In the genomic region with DNA sequence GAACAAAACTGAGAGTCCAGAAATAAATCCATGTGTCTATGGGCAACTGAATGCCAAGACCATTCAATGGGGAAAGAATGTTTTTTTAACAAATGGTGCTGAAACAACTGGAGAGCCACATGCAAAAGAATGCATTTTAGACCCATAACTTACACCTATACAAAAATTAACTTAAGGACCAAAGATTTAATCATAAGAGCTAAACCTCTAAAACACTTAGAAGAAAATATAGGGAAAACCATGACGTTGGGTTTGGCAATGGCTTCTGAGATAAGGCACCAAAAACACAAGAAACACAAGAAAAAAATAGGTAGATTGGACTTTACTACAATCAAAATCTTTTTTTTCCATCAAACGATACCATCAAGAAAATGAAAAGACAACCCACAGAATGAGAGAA, we compare ENCODE assay signal across 34 cellular contexts. TPM values are rescaled to one million over a fixed set of nuclear protein-coding genes. Genes with fewer than 3 reads are reported as not detected.
A peak's percentile ranks its signal among the peaks of the same experiment; 100 is the strongest.
DNase-seq lines count a peak whose midpoint lies in the region; ATAC-seq, FAIRE-seq and TF ChIP-seq lines count a peak whose summit lies in the region.
"Had no signal": no experiment of that assay in that cellular context is flagged by ENCODE, and none has a peak within 500 bp of the region (broad histone marks: within the 10 kb centered on the region; RNA-seq: fewer than 3 reads in every experiment).

No MANE protein-coding gene starts in this region.

- H2AFZ ChIP-seq in IMR-90 (replicated peaks; ENCODE audit: low read length, poor library complexity), result no peak overlapping the region
- no peak overlapping the region for H2AFZ ChIP-seq in K562 (ENCODE audit: low read depth, low read length)
- H2AFZ ChIP-seq in mesenchymal stem cell (ENCODE audit: low read depth, low read length), result no peak overlapping the region

- TF ChIP-seq RAD21 in IMR-90 (IDR thresholded peaks at IDR 0.05; ENCODE audit: low read length) (no peak), K562 (CRISPR knock-in tag; conservative IDR thresholded peaks at IDR 0.05 in 1 of 2, IDR thresholded peaks at IDR 0.05 in 1 of 2) (no peak)

- H4K20me1 ChIP-seq in IMR-90 (ENCODE audit: insufficient read depth, low read length) (peaks cover 6% of the 10 kb centered on the region; the same call in 1 of the 2 replicates), K562 (replicated peaks; ENCODE audit: control insufficient read depth, insufficient read depth, low read length) (no peaks in the 10 kb centered on the region)
- H4K20me1 ChIP-seq: BLaER1; BLaER1 treated with 17β-estradiol and CSF1 and Interleukin-3, amounts not matched to agents 10 nM and 100 nM had no signal

- no peak overlapping the region for H3K56ac ChIP-seq in IMR-90 (ENCODE audit: extremely low read depth, insufficient read depth, low read length)

- ATAC-seq in IMR-90 (ENCODE audit: low read depth) (no peak), K562 (no peak)
- ATAC-seq: A549; CD8-positive, alpha-beta T cell had no signal

- DNase-seq in IMR-90 (no peak), K562 (ENCODE audit: extremely low read depth in 1 of 4, low spot score in 3 of 4) (no peak), mesenchymal stem cell (no peak), SKM-1 (lab: John Stamatoyannopoulos, UW; ENCODE audit: unreplicated experiment) (no peak), activated gamma-delta T cell (lab: John Stamatoyannopoulos, UW) (no peak), nucleus accumbens (lab: John Stamatoyannopoulos, UW) (no peak)
- DNase-seq: 8988T; ACHN; AML-193; BE2C; C1 segment of cervical spinal cord; Caco-2; Calu3; CD4-positive, alpha-beta memory T cell; CD4-positive, alpha-beta T cell; CD4-positive, CD25-positive, alpha-beta regulatory T cell; CD8-positive, alpha-beta memory T cell; CD8-positive, alpha-beta T cell; COR-L47; DMS 273 treated with DMSO at 0.1 percent for 48 hours; DMS153; DMS53; DMS79; DMS79 treated with DMSO at 0.1 percent for 48 hours; DND-41; EL had no signal

- no peak for FAIRE-seq in K562 (lab: Jason Lieb, UNC)
- FAIRE-seq: A204.1, A549, D721Med had no signal

- TF ChIP-seq POLR2A in IMR-90 (IDR thresholded peaks at IDR 0.05; ENCODE audit: low read depth, low read length) (no peak), K562 (conservative IDR thresholded peaks at IDR 0.05) (no peak)

- H3K9me3 ChIP-seq in IMR-90 (ENCODE audit: control insufficient read depth, insufficient read depth, low read length) (peaks cover 2% of the 10 kb centered on the region; the same call in 1 of the 2 replicates), K562 (replicated peaks; ENCODE audit: control insufficient read depth, insufficient read depth, low read depth, low read length) (no peaks in the 10 kb centered on the region), mesenchymal stem cell (ENCODE audit: control insufficient read depth, low read length) (no peaks in the 10 kb centered on the region)
- H3K9me3 ChIP-seq: BE2C, Caco-2 had no signal

- H2BK15ac ChIP-seq in IMR-90 (ENCODE audit: low read depth, low read length) (no peak overlapping the region), mesenchymal stem cell (ENCODE audit: low read depth, poor library complexity, severe bottlenecking) (no peak overlapping the region)

- TF ChIP-seq CTCF in IMR-90 (conservative IDR thresholded peaks at IDR 0.05; ENCODE audit: low read depth, low read length) (no peak), K562 (IDR thresholded peaks at IDR 0.05 in 2 of 3, conservative IDR thresholded peaks at IDR 0.05 in 1 of 3; ENCODE audit: insufficient read depth in 2 of 3, low read depth in 1 of 3, low read length in 3 of 3) (no peak)

- H3K4me1 ChIP-seq in IMR-90 (ENCODE audit: control insufficient read depth, insufficient read depth, low read length), result peaks cover 12% of the 10 kb centered on the region
- H3K4me1 ChIP-seq in K562 (replicated peaks in 1 of 2; ENCODE audit: control insufficient read depth in 2 of 2, insufficient read depth in 2 of 2, low read length in 2 of 2), result no peaks in the 10 kb centered on the region; a peak in 1 of 5 replicates
- H3K4me1 ChIP-seq in mesenchymal stem cell (ENCODE audit: control insufficient read depth, insufficient read depth, low read depth, low read length), result peaks cover 24% of the 10 kb centered on the region
- H3K4me1 ChIP-seq: BE2C had no signal

- H3K79me2 ChIP-seq in K562 (ENCODE audit: control insufficient read depth, insufficient read depth, low read length), result no peaks in the 10 kb centered on the region

- H2BK12ac ChIP-seq in mesenchymal stem cell (ENCODE audit: low read length in 2 of 2), result no peak overlapping the region

- H3K4ac ChIP-seq in IMR-90 (ENCODE audit: low read depth, low read length), result no peak overlapping the region
- no peak overlapping the region for H3K4ac ChIP-seq in mesenchymal stem cell (ENCODE audit: low read depth in 1 of 2, low read length in 2 of 2)

- H4K91ac ChIP-seq in IMR-90 (ENCODE audit: insufficient read depth, low read depth, low read length), result no peak overlapping the region
- no peak overlapping the region for H4K91ac ChIP-seq in mesenchymal stem cell (ENCODE audit: low read length)

- CTCF ChIA-PET in IMR-90 (lab: Yijun Ruan, JAX), result no interaction called here
- CTCF ChIA-PET in K562 (lab: Yijun Ruan, JAX; ENCODE audit: low intra/inter-chr PET ratio), result no interaction called here

- intact Hi-C loops in IMR-90 (cut with micrococcal nuclease) (no loop called here), K562 (cut with micrococcal nuclease) (no loop called here)

- no peak overlapping the region for H2AK9ac ChIP-seq in IMR-90 (replicated peaks; ENCODE audit: low read depth, low read length, poor library complexity)

- H3K4me3 ChIP-seq in IMR-90 (ENCODE audit: insufficient read depth, low read depth, low read length) (no peak overlapping the region), K562 (no peak overlapping the region), mesenchymal stem cell (ENCODE audit: insufficient read depth in 1 of 2, low read depth in 1 of 2, low read length in 2 of 2) (no peak overlapping the region)
- H3K4me3 ChIP-seq: A549; BLaER1; BLaER1 treated with 17β-estradiol and CSF1 and Interleukin-3, amounts not matched to agents 10 nM and 100 nM had no signal

- no peak overlapping the region for H2BK20ac ChIP-seq in IMR-90 (ENCODE audit: low read depth, low read length)

- H3K14ac ChIP-seq in IMR-90 (replicated peaks; ENCODE audit: low read depth, low read length) (0 out of 2 replicates have a peak overlapping the region, but pooled peaks have one; percentile 15), mesenchymal stem cell (ENCODE audit: low read length in 2 of 2) (no peak overlapping the region)

- H2BK120ac ChIP-seq in IMR-90 (ENCODE audit: low read depth, low read length) (no peak overlapping the region), mesenchymal stem cell (ENCODE audit: low read depth, low read length) (no peak overlapping the region)

- peaks cover 23% of the 10 kb centered on the region; the same call in 1 of the 2 replicates for H3K9me1 ChIP-seq in IMR-90 (ENCODE audit: insufficient read depth, low read length)
- no peaks in the 10 kb centered on the region for H3K9me1 ChIP-seq in K562 (ENCODE audit: control insufficient read depth, insufficient read depth, low read length)

- dilution Hi-C loops in IMR-90 (cut with HindIII; ENCODE audit: low sequenced_read_pairs, unreplicated experiment), result no loop called here

- WGBS in IMR-90 (ENCODE audit: extremely low coverage in 2 of 2, insufficient read length in 1 of 2), 2 experiments, result no CpG with 5 or more reads among the region's 2 CpGs
- WGBS in K562 (ENCODE audit: insufficient coverage, low coverage, missing lambda C conversion rate), result 5% methylated on average over 2 of the region's 2 CpGs
- WGBS in mesenchymal stem cell, result no CpG with 5 or more reads among the region's 2 CpGs

- H2AK5ac ChIP-seq in IMR-90 (ENCODE audit: low read depth, low read length) (no peak overlapping the region), mesenchymal stem cell (ENCODE audit: low read length, severe bottlenecking) (no peak overlapping the region)

- in situ Hi-C loops in IMR-90 (cut with MboI; ENCODE audit: low sequenced_read_pairs), result no loop called here
- in situ Hi-C loops in K562 (cut with MboI), result no loop called here

- H3K23ac ChIP-seq in IMR-90 (ENCODE audit: low read depth, low read length) (no peak overlapping the region), mesenchymal stem cell (ENCODE audit: low read length in 2 of 2) (no peak overlapping the region)

- no peak overlapping the region for H3K27ac ChIP-seq in IMR-90 (ENCODE audit: insufficient read depth, low read length)
- no peak overlapping the region for H3K27ac ChIP-seq in K562 (ENCODE audit: extremely low read depth, low read depth, low read length)
- H3K27ac ChIP-seq in mesenchymal stem cell (ENCODE audit: low read length, poor library complexity, severe bottlenecking), result peak overlapping the region; percentile 93
- H3K27ac ChIP-seq: 22Rv1; BLaER1; BLaER1 treated with 17β-estradiol and CSF1 and Interleukin-3, amounts not matched to agents 10 nM and 100 nM; C4-2B had no signal

- no peak overlapping the region for H4K5ac ChIP-seq in IMR-90 (ENCODE audit: low read depth, low read length)

- no peak overlapping the region for H2BK5ac ChIP-seq in IMR-90 (ENCODE audit: low read depth, low read length, poor library complexity, severe bottlenecking)
- no peak overlapping the region for H2BK5ac ChIP-seq in mesenchymal stem cell (ENCODE audit: low read depth, low read length, poor library complexity, severe bottlenecking)

- H4K8ac ChIP-seq in IMR-90 (ENCODE audit: low read depth in 2 of 2, low read length in 2 of 2) (no peak overlapping the region), mesenchymal stem cell (ENCODE audit: low read length) (no peak overlapping the region)

- BruUV-seq in IMR-90 (replicated peaks; lab: Mats Ljungman, UMichigan) (no TSS peak), K562 (replicated peaks; lab: Mats Ljungman, UMichigan) (no TSS peak)

- no peak overlapping the region for H3K18ac ChIP-seq in IMR-90 (ENCODE audit: low read depth, low read length)
- no peak overlapping the region for H3K18ac ChIP-seq in mesenchymal stem cell (ENCODE audit: low read depth in 1 of 2, low read length in 2 of 2)

- H3K27me3 ChIP-seq in IMR-90 (ENCODE audit: control insufficient read depth, insufficient read depth, low read length) (no peaks in the 10 kb centered on the region), K562 (ENCODE audit: control insufficient read depth in 2 of 2, insufficient read depth in 2 of 2, low read length in 2 of 2) (peaks cover 17 to 53% of the 10 kb centered on the region in 2 experiments; a peak in 4 of 5 replicates), mesenchymal stem cell (ENCODE audit: control insufficient read depth in 1 of 2, insufficient read depth in 1 of 2, low read length in 2 of 2) (no peaks in the 10 kb centered on the region)
- H3K27me3 ChIP-seq: BE2C; BLaER1; BLaER1 treated with 17β-estradiol and CSF1 and Interleukin-3, amounts not matched to agents 10 nM and 100 nM had no signal

- POLR2A ChIA-PET in IMR-90 (lab: Charles Lee; ENCODE audit: unreplicated experiment), result no interaction called here
- POLR2A ChIA-PET in K562 (lab: Yijun Ruan, JAX), result no interaction called here

- no peak for TF ChIP-seq EP300 in K562 (IDR thresholded peaks at IDR 0.05; ENCODE audit: low read length)

- H3K9ac ChIP-seq in IMR-90 (ENCODE audit: low read depth, low read length) (no peak overlapping the region), K562 (ENCODE audit: insufficient read depth in 1 of 2, low read depth in 2 of 2, low read length in 2 of 2) (no peak overlapping the region), mesenchymal stem cell (ENCODE audit: low read length) (no peak overlapping the region)
- H3K9ac ChIP-seq: BLaER1; BLaER1 treated with 17β-estradiol and CSF1 and Interleukin-3, amounts not matched to agents 10 nM and 100 nM had no signal

- H3K4me2 ChIP-seq in IMR-90 (ENCODE audit: low read depth, low read length) (no peak overlapping the region), K562 (ENCODE audit: insufficient read depth, low read length) (no peak overlapping the region), mesenchymal stem cell (ENCODE audit: low read length, poor library complexity, severe bottlenecking) (no peak overlapping the region)
- H3K4me2 ChIP-seq: A549; BLaER1; BLaER1 treated with 17β-estradiol and CSF1 and Interleukin-3, amounts not matched to agents 10 nM and 100 nM had no signal

- no peaks in the 10 kb centered on the region for H3K36me3 ChIP-seq in IMR-90 (ENCODE audit: control insufficient read depth, insufficient read depth, low read length)
- H3K36me3 ChIP-seq in K562 (ENCODE audit: control insufficient read depth, insufficient read depth, low read length), result no peaks in the 10 kb centered on the region
- H3K36me3 ChIP-seq in mesenchymal stem cell (ENCODE audit: control insufficient read depth in 1 of 2, insufficient read depth in 2 of 2, low read depth in 1 of 2, low read length in 2 of 2), result no peaks in the 10 kb centered on the region
- H3K36me3 ChIP-seq: BE2C; BLaER1; BLaER1 treated with 17β-estradiol and CSF1 and Interleukin-3, amounts not matched to agents 10 nM and 100 nM had no signal

- H3K79me1 ChIP-seq in IMR-90 (ENCODE audit: low read depth in 1 of 2, low read length in 2 of 2) (no peaks in the 10 kb centered on the region), mesenchymal stem cell (replicated peaks; ENCODE audit: low read length, poor library complexity, severe bottlenecking) (no peaks in the 10 kb centered on the region)

RNA-seq across cellular contexts. Expression of a gene that starts 48.4 kb away (rescaled TPM):
- total RNA-seq in IMR-90 (2012; rRNA removed), result 2.5 and 2.8 TPM in 2 replicates
- 3.3 and 3.8 TPM in 2 replicates for polyA plus RNA-seq in IMR-90 (2012; rRNA removed)
- 2.2 and 3.2 TPM in 2 replicates for polyA plus RNA-seq in IMR-90 (2012; cell fraction: cytosol; rRNA removed)
- 13.5 and 13.8 TPM in 2 replicates for polyA plus RNA-seq in IMR-90 (2012; cell fraction: nucleus; rRNA removed; ENCODE audit: low replicate concordance)
- total RNA-seq in K562 (2011; cell fraction: chromatin; rRNA removed; ENCODE audit: low replicate concordance), result 1.3 and 1.7 TPM in 2 replicates
- 1.5 and 1.6 TPM in 2 replicates for total RNA-seq in K562 (2011; cell fraction: nucleolus; rRNA removed)
- total RNA-seq in K562 (2011; cell fraction: nucleoplasm; rRNA removed), result 1.5 and 1.7 TPM in 2 replicates
- total RNA-seq in K562 (2014; rRNA removed), result 0.45 and 0.53 TPM in 2 replicates
- total RNA-seq in K562 (2014; rRNA removed; fragmentation: Illumina TruSeq; extraction: Trizol), result 0.38 and 0.40 TPM in 2 replicates
- 1.5 TPM in 2 replicates for total RNA-seq in K562 (2015; rRNA removed; fragmentation: Illumina TruSeq; extraction: Trizol)
- 1.3 and 1.7 TPM in 2 replicates for total RNA-seq in K562 (2021)
- 0.08 and 0.17 TPM in 2 replicates for polyA plus RNA-seq in K562 (2011; rRNA removed)
- 0.15 and 0.21 TPM in 2 replicates for polyA plus RNA-seq in K562 (2011; cell fraction: cytosol; rRNA removed)
- polyA plus RNA-seq in K562 (2011; cell fraction: nucleus; rRNA removed), result 0.24 and 0.44 TPM in 2 replicates
- polyA plus RNA-seq in K562 (2012), result 1.5 and 3.9 TPM in 2 replicates
- polyA plus RNA-seq in K562 (2014; fragmentation: Illumina TruSeq; extraction: Trizol), result 0.43 and 0.54 TPM in 2 replicates
- under 1 TPM; 0.10 to 0.17 TPM for polyA plus RNA-seq in K562 (2014; fragmentation: Nextera tagmentation; extraction: Ambion mirVana)
- polyA plus RNA-seq in K562 (2014; rRNA removed), result 0.16 and 0.33 TPM in 2 replicates
- polyA minus RNA-seq in K562 (2011; rRNA and poly(A)+ RNA removed), result 0.36 and 0.67 TPM in 2 replicates
- 0.36 and 1.2 TPM in 2 replicates for polyA minus RNA-seq in K562 (2011; cell fraction: cytosol; rRNA and poly(A)+ RNA removed)
- 0.78 and 0.81 TPM in 2 replicates for polyA minus RNA-seq in K562 (2011; cell fraction: nucleus; rRNA and poly(A)+ RNA removed)
- polyA plus RNA-seq in mesenchymal stem cell (2013, experiment 1 of 2), result 0.64 TPM
- polyA plus RNA-seq in mesenchymal stem cell (2013, experiment 2 of 2), result 0.71 TPM
- polyA plus RNA-seq: CD14-positive monocyte had no signal
